Comparison of ENCODE assay signal across 8 cellular contexts in the genomic region with DNA sequence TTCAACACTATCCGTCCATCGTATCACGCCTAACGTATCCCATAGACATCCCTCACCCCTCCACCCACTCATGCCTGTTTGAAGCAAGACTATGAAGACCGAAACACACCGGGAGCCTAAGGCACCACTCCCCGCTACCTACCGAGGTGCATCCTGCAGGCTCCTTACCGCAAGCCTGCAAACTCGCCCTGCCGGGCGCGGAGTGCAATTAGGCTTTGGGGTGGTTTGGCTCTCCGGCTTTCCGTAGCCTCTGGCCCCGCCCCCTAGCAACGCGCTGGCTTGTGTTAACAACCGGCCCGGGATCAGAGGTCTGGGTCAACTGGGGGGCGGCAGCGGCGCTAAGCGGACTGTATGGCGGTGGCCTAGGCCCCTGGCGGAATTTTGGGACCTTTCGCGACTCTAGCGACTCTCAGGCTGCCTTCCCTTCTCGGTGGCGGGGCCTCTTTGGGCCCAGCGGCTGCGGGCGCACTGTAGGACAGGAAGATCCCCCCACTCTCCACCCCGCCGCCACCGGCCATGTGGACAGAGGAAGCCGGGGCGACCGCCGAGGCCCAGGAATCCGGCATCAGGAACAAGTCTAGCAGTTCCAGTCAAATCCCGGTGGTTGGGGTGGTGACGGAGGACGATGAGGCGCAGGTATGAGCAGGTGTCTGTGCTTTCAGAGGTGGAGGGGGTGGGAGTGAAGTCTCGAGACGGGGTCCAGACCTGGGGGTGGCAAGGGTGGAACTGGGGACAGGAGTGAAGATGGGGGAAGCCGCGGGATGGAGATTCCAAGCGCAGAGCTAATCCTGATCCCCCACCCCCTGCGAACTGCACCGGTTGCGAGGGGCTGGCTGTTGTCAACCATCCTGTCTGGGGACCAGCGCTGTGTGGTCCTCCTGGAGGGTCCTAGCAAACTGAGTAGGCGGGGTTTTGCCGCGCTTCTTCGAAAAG. TPM values are rescaled to one million over a fixed set of nuclear protein-coding genes. Genes with fewer than 3 reads are reported as not detected.
DNase-seq lines count a peak whose midpoint lies in the region; ATAC-seq and TF ChIP-seq lines count a peak whose summit lies in the region.

A gene with protein sequence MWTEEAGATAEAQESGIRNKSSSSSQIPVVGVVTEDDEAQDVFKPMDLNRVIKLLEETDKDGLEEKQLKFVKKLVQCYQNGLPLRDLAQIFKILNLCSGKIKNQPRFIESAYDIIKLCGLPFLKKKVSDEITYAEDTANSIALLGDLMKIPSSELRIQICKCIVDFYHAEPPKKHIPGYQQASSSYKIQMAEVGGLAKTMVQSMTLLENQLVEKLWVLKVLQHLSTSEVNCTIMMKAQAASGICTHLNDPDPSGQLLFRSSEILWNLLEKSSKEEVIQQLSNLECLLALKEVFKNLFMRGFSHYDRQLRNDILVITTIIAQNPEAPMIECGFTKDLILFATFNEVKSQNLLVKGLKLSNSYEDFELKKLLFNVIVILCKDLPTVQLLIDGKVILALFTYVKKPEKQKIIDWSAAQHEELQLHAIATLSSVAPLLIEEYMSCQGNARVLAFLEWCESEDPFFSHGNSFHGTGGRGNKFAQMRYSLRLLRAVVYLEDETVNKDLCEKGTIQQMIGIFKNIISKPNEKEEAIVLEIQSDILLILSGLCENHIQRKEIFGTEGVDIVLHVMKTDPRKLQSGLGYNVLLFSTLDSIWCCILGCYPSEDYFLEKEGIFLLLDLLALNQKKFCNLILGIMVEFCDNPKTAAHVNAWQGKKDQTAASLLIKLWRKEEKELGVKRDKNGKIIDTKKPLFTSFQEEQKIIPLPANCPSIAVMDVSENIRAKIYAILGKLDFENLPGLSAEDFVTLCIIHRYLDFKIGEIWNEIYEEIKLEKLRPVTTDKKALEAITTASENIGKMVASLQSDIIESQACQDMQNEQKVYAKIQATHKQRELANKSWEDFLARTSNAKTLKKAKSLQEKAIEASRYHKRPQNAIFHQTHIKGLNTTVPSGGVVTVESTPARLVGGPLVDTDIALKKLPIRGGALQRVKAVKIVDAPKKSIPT (plus strand): TSS at position 266 of the 933 bp plus-strand sequence. CDS start 251 bp downstream, at position 517.

- DNase-seq in H9: peak; percentile 93
- DNase-seq in MM.1S: peak; percentile 88
- DNase-seq in SK-N-MC (ENCODE audit: low read depth, low spot score): no peak
- DNase-seq in activated naive CD4-positive, alpha-beta T cell treated with anti-CD3 and anti-CD28 coated beads, Interleukin-2, amount 50 U/mL, for 16 hours: peak; percentile 90
- peak; percentile 80 for DNase-seq in glomerular visceral epithelial cell (ENCODE audit: extremely low spot score)
- peak; percentile 97 for DNase-seq in omental fat pad (ENCODE audit: low spot score)
- peak; percentile 93 for DNase-seq in superior temporal gyrus (ENCODE audit: extremely low spot score)

- no peak within 1 kb of the TSS for H4K91ac ChIP-seq in H9 (ENCODE audit: insufficient read length, low read depth, low read length)

- H3K36me3 ChIP-seq in MM.1S (replicated peaks; ENCODE audit: insufficient read depth, low read length) (no peaks in the 10 kb centered on the region), SK-N-MC (ENCODE audit: insufficient read depth, low read length) (no peaks in the 10 kb centered on the region)

- H3K9ac ChIP-seq in H9 (ENCODE audit: extremely low read depth, insufficient read length, low read length) (peak within 1 kb of the TSS; percentile 69), MM.1S (ENCODE audit: low read length) (peak within 1 kb of the TSS; percentile 74), SK-N-MC (ENCODE audit: insufficient read length) (peak within 1 kb of the TSS; percentile 72)

- H3K4ac ChIP-seq in H9 (ENCODE audit: low read depth, low read length): no peak within 1 kb of the TSS

- H3F3A ChIP-seq in MM.1S (ENCODE audit: insufficient read depth, low read length): peaks cover 3% of the 10 kb centered on the region; the same call in 1 of the 2 replicates

- no peaks in the 10 kb centered on the region; a peak in 1 of 7 replicates for H3K36me3 Mint-ChIP-seq in H9 (ENCODE audit: insufficient read depth in 1 of 3, low read depth in 3 of 3)

- H3K14ac ChIP-seq in H9 (ENCODE audit: insufficient read depth, low read length): no peak within 1 kb of the TSS

- H2BK15ac ChIP-seq in H9 (ENCODE audit: low read depth, low read length): no peak within 1 kb of the TSS

- H3T11ph ChIP-seq in H9 (ENCODE audit: low read length): no peak within 1 kb of the TSS

- no peaks in the 10 kb centered on the region for H4K20me1 ChIP-seq in H9 (ENCODE audit: control insufficient read depth, insufficient read depth, insufficient read length)
- H4K20me1 ChIP-seq in MM.1S (ENCODE audit: insufficient read depth, low read length): no peaks in the 10 kb centered on the region

- H3K4me3 Mint-ChIP-seq in H9: peak within 1 kb of the TSS; percentile 84 to 94

- H3K4me2 ChIP-seq in H9 (ENCODE audit: insufficient read depth, insufficient read length, low read length) (peak within 1 kb of the TSS; percentile 78), MM.1S (ENCODE audit: low read depth, low read length) (peak within 1 kb of the TSS; percentile 91)

- H3K27ac ChIP-seq in H9 (ENCODE audit: insufficient read length, low read depth, low read length): no peak within 1 kb of the TSS
- H3K27ac ChIP-seq in MM.1S (ENCODE audit: low read length): no peak within 1 kb of the TSS
- no peak within 1 kb of the TSS for H3K27ac ChIP-seq in SK-N-MC

- H3K27me3 Mint-ChIP-seq in H9 (ENCODE audit: low read depth): peaks cover 30% of the 10 kb centered on the region

- no CpG with 5 or more reads among the region's 59 CpGs for WGBS in H9 (ENCODE audit: extremely low coverage, insufficient read length, low lambda C conversion rate)

- H2BK5ac ChIP-seq in H9 (ENCODE audit: insufficient read length, low read length): no peak within 1 kb of the TSS

- H3K9me2 ChIP-seq in MM.1S (replicated peaks; ENCODE audit: insufficient read depth, low read length): no peaks in the 10 kb centered on the region

- no peak within 1 kb of the TSS for H3K56ac ChIP-seq in H9 (ENCODE audit: insufficient read length, low read depth, low read length)

- TF ChIP-seq CTCF in H9 (conservative IDR thresholded peaks at IDR 0.05) (peak; percentile 38; the same call in 1 of the 3 replicates), MM.1S (IDR thresholded peaks at IDR 0.05; ENCODE audit: low read length) (peak; percentile 19), omental fat pad (IDR thresholded peaks at IDR 0.05) (no peak)

- H3K27me3 ChIP-seq in H9 (ENCODE audit: insufficient read depth, low read length) (no peaks in the 10 kb centered on the region), MM.1S (replicated peaks; ENCODE audit: insufficient read depth, low read length) (peaks cover 8% of the 10 kb centered on the region; the same call in 1 of the 2 replicates)

- no peak within 1 kb of the TSS for H2AK5ac ChIP-seq in H9 (ENCODE audit: insufficient read length, low read length)

- H3K4me1 ChIP-seq in H9 (ENCODE audit: insufficient read depth, low read length): no peaks in the 10 kb centered on the region; the same call in 1 of the 2 replicates
- H3K4me1 ChIP-seq in MM.1S (ENCODE audit: low read length): peaks cover 6% of the 10 kb centered on the region; the same call in 1 of the 2 replicates

- H3K4me1 Mint-ChIP-seq in H9: peaks cover 32 to 47% of the 10 kb centered on the region in 2 experiments

- H2BK12ac ChIP-seq in H9 (ENCODE audit: insufficient read length, low read depth, low read length): no peak within 1 kb of the TSS

- ATAC-seq in omental fat pad (ENCODE audit: low FRiP score): peak; percentile 90

- peak within 1 kb of the TSS; percentile 77 for H3K4me3 ChIP-seq in GM08714 (ENCODE audit: low read length)
- peak within 1 kb of the TSS; percentile 89 for H3K4me3 ChIP-seq in MM.1S (ENCODE audit: low read length)
- peak within 1 kb of the TSS; percentile 94 for H3K4me3 ChIP-seq in SK-N-MC

- no peak within 1 kb of the TSS for H4K8ac ChIP-seq in H9 (replicated peaks; ENCODE audit: insufficient read length, low read depth, low read length)

- H3K79me2 ChIP-seq in H9 (ENCODE audit: insufficient read depth, low read length) (no peaks in the 10 kb centered on the region), MM.1S (ENCODE audit: low read length) (no peaks in the 10 kb centered on the region)

- no peak within 1 kb of the TSS for H3K23ac ChIP-seq in H9 (ENCODE audit: insufficient read length, low read depth, low read length)

- H2BK120ac ChIP-seq in H9 (ENCODE audit: low read depth, low read length, poor library complexity, severe bottlenecking): no peak within 1 kb of the TSS

- H2AFZ ChIP-seq in H9 (ENCODE audit: low read length): peak within 1 kb of the TSS; percentile 32
- H2AFZ ChIP-seq in MM.1S (ENCODE audit: low read length): peak within 1 kb of the TSS; percentile 97

- H3K18ac ChIP-seq in H9 (ENCODE audit: insufficient read length, low read depth, low read length): no peak within 1 kb of the TSS

- H2BK20ac ChIP-seq in H9 (ENCODE audit: low read depth, low read length, poor library complexity, severe bottlenecking): no peak within 1 kb of the TSS

- H3K23me2 ChIP-seq in H9 (ENCODE audit: insufficient read length, low read depth, low read length, poor library complexity, severe bottlenecking): peaks cover 12% of the 10 kb centered on the region

- peak within 1 kb of the TSS in 2 of 3 experiments; percentile 89 to 95; a peak in 5 of 7 replicates for H3K27ac Mint-ChIP-seq in H9

- H3K9me3 ChIP-seq in H9 (ENCODE audit: control insufficient read depth, low read depth, low read length): no peaks in the 10 kb centered on the region
- H3K9me3 ChIP-seq in MM.1S (replicated peaks; ENCODE audit: insufficient read depth, low read length): no peaks in the 10 kb centered on the region
- H3K9me3 ChIP-seq in SK-N-MC (ENCODE audit: low read depth, low read length): no peaks in the 10 kb centered on the region

- H4K5ac ChIP-seq in H9 (ENCODE audit: insufficient read length, low read depth, low read length): no peak within 1 kb of the TSS

- no peaks in the 10 kb centered on the region for H3K79me1 ChIP-seq in H9 (ENCODE audit: insufficient read depth, low read depth, low read length, poor library complexity, severe bottlenecking)

- no peaks in the 10 kb centered on the region for H3K9me3 Mint-ChIP-seq in H9

RNA-seq across cellular contexts. Expression of the gene that starts here (rescaled TPM):
- total RNA-seq in H9 (2021): 2.5 and 2.9 TPM in 2 replicates
- total RNA-seq in omental fat pad: 10 to 100 TPM; 11.3 to 41.1 (median 20.4) TPM

Comparison
In these comparisons a context has a peak if more than half of its experiments do, and no peak if none do; other contexts are left out.
1. CTCF ChIP-seq: peak in H9 (single experiment) and MM.1S (single experiment); none in omental fat pad (0 of 3).
2. Peak in every context shown above with its lines, with median percentiles within 50 percentile points of each other: H3K4me3 ChIP-seq and H3K9ac ChIP-seq.